In genomic region chr11:10735532-10736465, GRCh38 we compare ENCODE assay signal across 8 cellular contexts. TPM values are rescaled to one million over a fixed set of nuclear protein-coding genes. Genes with fewer than 3 reads are reported as not detected.
A peak's percentile ranks its signal among the peaks of the same experiment; 100 is the strongest.
DNase-seq lines count a peak whose midpoint lies in the region; ATAC-seq and TF ChIP-seq lines count a peak whose summit lies in the region.

No MANE protein-coding gene starts in this region.

- H3K27me3 ChIP-seq in iPS-20b (ENCODE audit: insufficient read depth, low read length) (no peaks in the 10 kb centered on the region), skeletal muscle tissue (ENCODE audit: control insufficient read depth in 3 of 3, insufficient read depth in 3 of 3, low read length in 3 of 3) (no peaks in the 10 kb centered on the region)

- POLR2A ChIA-PET in AG04449 (lab: Yijun Ruan, JAX): interaction anchor here (0.9 to 1.0 kb wide), 2 partner anchors 82 to 430 kb away, joined by 3 read pairs; no protein-coding TSS in a partner anchor

- CTCF ChIA-PET in AG04449 (lab: Yijun Ruan, JAX): interaction anchor here (0.6 to 5.4 kb wide), 45 partner anchors 9 to 612 kb away, joined by 3 to 52 read pairs (median 4); partner anchors contain the start of genes AMPD3, IRAG1 and RNF141

- H3K9ac ChIP-seq in iPS-20b (ENCODE audit: low read depth, low read length) (peak overlapping the region; percentile 56; the same call in 1 of the 2 replicates), skeletal muscle tissue (ENCODE audit: low read depth in 1 of 3, low read length in 3 of 3) (peak overlapping the region; percentile 74 to 81 (median 79))

- H3K36me3 ChIP-seq in iPS-20b (ENCODE audit: insufficient read depth, low read depth, low read length) (no peaks in the 10 kb centered on the region), skeletal muscle tissue (ENCODE audit: control insufficient read depth in 3 of 3, insufficient read depth in 3 of 3, low read length in 3 of 3) (no peaks in the 10 kb centered on the region)

- ATAC-seq in GM18870 (IDR thresholded peaks at IDR 0.05; ENCODE audit: unreplicated experiment) (peak; percentile 86), HG03135 (IDR thresholded peaks at IDR 0.05; ENCODE audit: unreplicated experiment) (peak; percentile 97)

- H3K4me3 ChIP-seq in AG04449 (ENCODE audit: low read depth, low read length): peak overlapping the region; percentile 50
- peak overlapping the region; percentile 57; the same call in 1 of the 2 replicates for H3K4me3 ChIP-seq in iPS-20b (ENCODE audit: low read length)
- H3K4me3 ChIP-seq in skeletal muscle tissue (ENCODE audit: low read length in 3 of 3): peak overlapping the region; percentile 57 to 68 (median 66)

- no peaks in the 10 kb centered on the region for H3K9me3 ChIP-seq in iPS-20b (ENCODE audit: insufficient read depth, low read depth, low read length)
- no peaks in the 10 kb centered on the region for H3K9me3 ChIP-seq in skeletal muscle tissue (ENCODE audit: control insufficient read depth in 3 of 3, low read length in 3 of 3)

- peak; percentile 87 for DNase-seq in AG04449 (ENCODE audit: low read depth, low spot score)
- DNase-seq in NCI-H2171 (lab: John Stamatoyannopoulos, UW): peak; percentile 44
- DNase-seq in T47D (ENCODE audit: low read depth in 1 of 2, low spot score in 1 of 2): peak; percentile 37 to 86

- peak; percentile 94 for TF ChIP-seq CTCF in AG04449 (IDR thresholded peaks at IDR 0.05; ENCODE audit: insufficient read depth, low read length, missing control alignments)
- TF ChIP-seq CTCF in VCaP (conservative IDR thresholded peaks at IDR 0.05): peak; percentile 99

- in situ Hi-C loops in T47D (cut with HindIII; ENCODE audit: low pct_unique_long_range_greater_than_20kb, low sequenced_read_pairs): no loop called here

- H3K4me1 ChIP-seq in iPS-20b (ENCODE audit: insufficient read depth, low read length) (peaks cover 5% of the 10 kb centered on the region; the same call in 1 of the 2 replicates), skeletal muscle tissue (ENCODE audit: control insufficient read depth in 3 of 3, insufficient read depth in 3 of 3, low read length in 3 of 3) (peaks cover 10 to 13% (median 13%) of the 10 kb centered on the region in 3 donors)

- H3K27ac ChIP-seq in VCaP (peak overlapping the region; percentile 60; the same call in 1 of the 2 replicates), iPS-20b (ENCODE audit: low read length) (no peak overlapping the region), skeletal muscle tissue (ENCODE audit: low read depth, low read length) (peak overlapping the region; percentile 74)

RNA-seq across cellular contexts. Expression of gene CTR9, which starts 15.2 kb away (rescaled TPM):
- 22.4 TPM for total RNA-seq in skeletal muscle tissue

RNA-seq across cellular contexts. Expression of gene IRAG1, which starts 42.2 kb away (rescaled TPM):
- total RNA-seq in skeletal muscle tissue: 2.6 TPM
